ENCODE assay signal across 8 cellular contexts in the genomic region with DNA sequence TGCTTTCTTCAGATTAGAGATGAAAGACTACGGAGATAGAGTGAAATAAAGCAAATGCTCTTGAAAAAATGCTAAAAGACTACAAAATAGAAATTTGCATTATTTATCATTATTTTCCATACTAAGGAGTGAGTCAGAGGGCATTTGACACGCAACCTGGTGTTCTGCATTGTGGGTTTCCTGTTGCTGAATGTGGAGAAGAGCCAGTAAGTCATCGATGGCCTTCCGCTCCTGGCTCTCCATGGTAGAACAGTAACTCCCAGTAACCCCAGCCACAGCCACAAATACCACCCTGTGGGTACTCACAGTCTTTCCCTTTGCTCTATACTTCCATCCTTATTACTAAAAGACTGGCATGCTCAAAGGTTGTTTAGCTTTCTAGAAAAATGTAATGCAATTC.
DNase-seq lines count a peak whose midpoint lies in the region; ATAC-seq, FAIRE-seq and TF ChIP-seq lines count a peak whose summit lies in the region.

No MANE protein-coding gene starts in this region.

- peak; percentile 75 for ATAC-seq in HG03045 (IDR thresholded peaks at IDR 0.05; ENCODE audit: unreplicated experiment)

- FAIRE-seq in GM19239 (lab: Jason Lieb, UNC): peak; percentile 83

- no peak for TF ChIP-seq CTCF in fibroblast of villous mesenchyme (IDR thresholded peaks at IDR 0.05; ENCODE audit: insufficient read depth, low read depth, low read length)

- no peak overlapping the region for H3K4me3 ChIP-seq in fibroblast of villous mesenchyme (ENCODE audit: low read depth, low read length)

- DNase-seq in GM19239 (ENCODE audit: insufficient read length, low spot score) (no peak), T-helper 22 cell (ENCODE audit: low read depth) (peak; percentile 3), fibroblast of villous mesenchyme (ENCODE audit: low read depth) (peak; percentile 10), NCI-H2029 treated with DMSO at 0.1 percent for 48 hours (lab: John Stamatoyannopoulos, UW) (no peak), NCI-H510A (lab: John Stamatoyannopoulos, UW) (no peak), SHP77 treated with DMSO at 0.1 percent for 48 hours (lab: John Stamatoyannopoulos, UW) (no peak), ecto neural progenitor cell (ENCODE audit: low spot score) (no peak)

Comparison
In these comparisons a context has a peak if more than half of its experiments do, and no peak if none do; other contexts are left out.
1. DNase-seq: peak in T-helper 22 cell (single experiment) and fibroblast of villous mesenchyme (single experiment); none in GM19239 (single experiment), NCI-H2029 treated with DMSO at 0.1 percent for 48 hours (single experiment), NCI-H510A (single experiment), SHP77 treated with DMSO at 0.1 percent for 48 hours (single experiment) and ecto neural progenitor cell (single experiment).